16 cellular contexts compared by ENCODE assay signal in the genomic region with DNA sequence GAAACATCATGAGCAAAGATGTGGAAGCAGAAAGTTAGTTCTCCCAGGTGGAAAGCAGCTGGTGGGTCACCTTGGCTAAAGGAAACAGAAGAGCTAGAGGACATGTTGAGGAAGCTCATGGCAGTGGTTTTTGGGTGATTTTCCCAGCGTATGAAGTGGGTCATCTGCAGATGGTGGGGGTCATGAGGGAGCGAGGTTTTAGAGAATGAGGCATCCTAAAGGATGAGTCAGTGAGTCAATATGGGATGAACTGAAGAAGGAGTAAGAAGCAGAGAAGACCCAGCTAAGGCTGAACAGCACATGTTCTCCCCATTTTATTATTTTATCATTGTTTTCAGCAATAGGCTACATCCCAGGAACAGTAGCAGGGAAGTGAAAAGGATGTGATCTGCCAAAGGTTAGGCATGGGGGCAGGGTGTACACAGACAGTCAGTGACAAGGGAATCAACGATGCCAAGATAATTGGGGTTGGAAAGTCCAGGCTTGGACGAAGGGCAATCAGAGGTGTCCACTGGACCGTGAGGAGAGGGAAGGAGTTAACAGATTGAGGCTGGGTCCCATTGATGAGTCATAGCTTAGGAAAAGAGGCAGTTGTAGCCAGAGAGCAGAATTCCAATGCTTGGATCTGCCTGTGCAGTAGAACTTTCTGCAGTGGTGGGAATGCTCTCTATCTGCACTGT.
"Had no signal": no experiment of that assay in that cellular context is flagged by ENCODE, and none has a peak within 500 bp of the region (broad histone marks: within the 10 kb centered on the region; RNA-seq: fewer than 3 reads in every experiment).

No MANE protein-coding gene starts in this region.

- H3K4me1 Mint-ChIP-seq: activated CD4-positive, alpha-beta T cell treated with anti-CD3 and anti-CD28 coated beads, Interleukin-2, amount 10 ng/mL, durations not matched to agents 7 days and 5 days; activated naive CD8-positive, alpha-beta T cell treated with anti-CD3 and anti-CD28 coated beads, Interleukin-2, amount 10 ng/mL, durations not matched to agents 7 days and 5 days; natural killer cell had no signal

- H3K4me3 Mint-ChIP-seq: activated CD4-positive, alpha-beta T cell treated with anti-CD3 and anti-CD28 coated beads, Interleukin-2, amount 10 ng/mL, durations not matched to agents 7 days and 5 days; activated naive CD8-positive, alpha-beta T cell treated with anti-CD3 and anti-CD28 coated beads, Interleukin-2, amount 10 ng/mL, durations not matched to agents 7 days and 5 days; natural killer cell; T-helper 2 cell treated with Interferon-gamma antibody and Interleukin-4, amounts not matched to agents 5 μg/mL and 100 μg/mL, for 36 hours had no signal

- H2AFZ ChIP-seq: hepatocyte had no signal

- DNase-seq: activated CD4-positive, alpha-beta T cell treated with anti-CD3 and anti-CD28 coated beads, Interleukin-2, amount 10 ng/mL, durations not matched to agents 7 days and 5 days; activated CD8-positive, alpha-beta memory T cell treated with anti-CD3 and anti-CD28 coated beads for 24 hours; activated naive CD4-positive, alpha-beta T cell; activated naive CD8-positive, alpha-beta T cell treated with anti-CD3 and anti-CD28 coated beads, Interleukin-2, amount 10 ng/mL, durations not matched to agents 7 days and 5 days; erythroblast; islet precursor cell; mesenchymal stem cell; natural killer cell; posterior cingulate gyrus; stimulated activated CD4-positive, alpha-beta T cell treated with anti-CD3 and anti-CD28 coated beads, Interleukin-15, amount 100 ng/mL, for 24 hours; stimulated activated CD4-positive, alpha-beta T cell treated with anti-CD3 and anti-CD28 coated beads, Interleukin-4, amount 100 ng/mL, for 24 hours; stimulated activated naive CD4-positive, alpha-beta T cell; tibial artery; uterus had no signal

- ATAC-seq: natural killer cell had no signal

- H3K27me3 ChIP-seq: hepatocyte, tibial artery, uterus had no signal

- H3K4me2 ChIP-seq: hepatocyte had no signal

- H3K4me3 ChIP-seq: hepatocyte, tibial artery, uterus had no signal

- H3K27me3 Mint-ChIP-seq: activated CD4-positive, alpha-beta T cell treated with anti-CD3 and anti-CD28 coated beads, Interleukin-2, amount 10 ng/mL, durations not matched to agents 7 days and 5 days; activated naive CD8-positive, alpha-beta T cell treated with anti-CD3 and anti-CD28 coated beads, Interleukin-2, amount 10 ng/mL, durations not matched to agents 7 days and 5 days had no signal

- H3K36me3 Mint-ChIP-seq: activated naive CD8-positive, alpha-beta T cell treated with anti-CD3 and anti-CD28 coated beads, Interleukin-2, amount 10 ng/mL, durations not matched to agents 7 days and 5 days had no signal

- H3K27ac Mint-ChIP-seq: activated CD4-positive, alpha-beta T cell treated with anti-CD3 and anti-CD28 coated beads, Interleukin-2, amount 10 ng/mL, durations not matched to agents 7 days and 5 days; activated naive CD8-positive, alpha-beta T cell treated with anti-CD3 and anti-CD28 coated beads, Interleukin-2, amount 10 ng/mL, durations not matched to agents 7 days and 5 days; natural killer cell; T-helper 2 cell treated with Interferon-gamma antibody and Interleukin-4, amounts not matched to agents 5 μg/mL and 100 μg/mL, for 36 hours had no signal

- H3K36me3 ChIP-seq: uterus had no signal

- H3K79me2 ChIP-seq: hepatocyte had no signal

- H3K27ac ChIP-seq: hepatocyte, tibial artery, uterus had no signal

- H3K4me1 ChIP-seq: tibial artery, uterus had no signal

- H3K9me3 Mint-ChIP-seq: activated CD4-positive, alpha-beta T cell treated with anti-CD3 and anti-CD28 coated beads, Interleukin-2, amount 10 ng/mL, durations not matched to agents 7 days and 5 days; activated naive CD8-positive, alpha-beta T cell treated with anti-CD3 and anti-CD28 coated beads, Interleukin-2, amount 10 ng/mL, durations not matched to agents 7 days and 5 days; T-helper 2 cell treated with Interferon-gamma antibody and Interleukin-4, amounts not matched to agents 5 μg/mL and 100 μg/mL, for 36 hours had no signal

- H3K9me3 ChIP-seq: tibial artery, uterus had no signal
